In the genomic region with DNA sequence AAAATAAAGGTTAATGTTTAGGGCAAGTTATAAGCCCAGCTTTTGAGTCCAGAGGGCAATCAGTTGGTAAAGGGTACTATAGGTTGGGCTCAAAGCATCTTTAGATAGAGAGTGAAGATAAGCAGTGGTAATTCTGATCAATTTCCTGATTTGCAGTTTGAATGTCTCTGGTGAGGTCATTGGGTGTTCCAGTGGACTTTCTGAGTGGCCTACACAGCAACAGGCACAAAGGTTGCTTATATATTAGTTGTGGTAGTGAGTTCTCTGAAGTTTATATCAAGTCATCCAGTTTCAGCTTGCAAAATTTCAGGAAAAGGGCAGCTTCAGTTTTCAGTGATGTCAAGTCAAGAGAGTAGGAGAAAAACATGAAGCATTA, we compare ENCODE assay signal across 2 cellular contexts.
TF ChIP-seq lines count a peak whose summit lies in the region.

No MANE protein-coding gene starts in this region.

TF ChIP-seq in liver, 16 proteins besides CTCF, POLR2A, EP300 and RAD21:
- no peak for TF ChIP-seq GABPA (IDR thresholded peaks at IDR 0.05 in 1 of 2, conservative IDR thresholded peaks at IDR 0.05 in 1 of 2)
- peak; percentile 53 for TF ChIP-seq SP1 (IDR thresholded peaks at IDR 0.05)
- TF ChIP-seq RXRA (IDR thresholded peaks at IDR 0.05) = peak; percentile 58 to 62
- no peak for TF ChIP-seq HNF4G (IDR thresholded peaks at IDR 0.05)
- TF ChIP-seq FOXA2 (IDR thresholded peaks at IDR 0.05) = no peak
- TF ChIP-seq HNF4A (conservative IDR thresholded peaks at IDR 0.05) = peak; percentile 75 to 83
- TF ChIP-seq NR2F2 (IDR thresholded peaks at IDR 0.05) = no peak
- peak; percentile 21 to 78 for TF ChIP-seq JUND (IDR thresholded peaks at IDR 0.05)
- TF ChIP-seq, protein P1, sequence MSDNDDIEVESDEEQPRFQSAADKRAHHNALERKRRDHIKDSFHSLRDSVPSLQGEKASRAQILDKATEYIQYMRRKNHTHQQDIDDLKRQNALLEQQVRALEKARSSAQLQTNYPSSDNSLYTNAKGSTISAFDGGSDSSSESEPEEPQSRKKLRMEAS (IDR thresholded peaks at IDR 0.05) = no peak
- TF ChIP-seq YY1 (IDR thresholded peaks at IDR 0.05) = peak; percentile 47

TF ChIP-seq in HepG2, 621 proteins besides CTCF, POLR2A, EP300 and RAD21:
- TF ChIP-seq ZNF878 (CRISPR knock-in tag; IDR thresholded peaks at IDR 0.05) (no peak), ZNF260 (CRISPR knock-in tag; IDR thresholded peaks at IDR 0.05; ENCODE audit: borderline replicate concordance, low read depth) (no peak), KLF9 (CRISPR knock-in tag; IDR thresholded peaks at IDR 0.05; ENCODE audit: low read depth) (no peak), RBFOX2 (IDR thresholded peaks at IDR 0.05; ENCODE audit: low read depth, low read length) (no peak), SMC3 (IDR thresholded peaks at IDR 0.05; ENCODE audit: low read length) (no peak), ZNF484 (CRISPR knock-in tag; IDR thresholded peaks at IDR 0.05; ENCODE audit: borderline replicate concordance, low read depth) (no peak), NFRKB (IDR thresholded peaks at IDR 0.05) (no peak), YY1 (IDR thresholded peaks at IDR 0.05; ENCODE audit: insufficient read depth, insufficient replicate concordance, low read depth, low read length) (no peak), ZNF33B (CRISPR knock-in tag; IDR thresholded peaks at IDR 0.05) (no peak)
- TF ChIP-seq, protein P2, sequence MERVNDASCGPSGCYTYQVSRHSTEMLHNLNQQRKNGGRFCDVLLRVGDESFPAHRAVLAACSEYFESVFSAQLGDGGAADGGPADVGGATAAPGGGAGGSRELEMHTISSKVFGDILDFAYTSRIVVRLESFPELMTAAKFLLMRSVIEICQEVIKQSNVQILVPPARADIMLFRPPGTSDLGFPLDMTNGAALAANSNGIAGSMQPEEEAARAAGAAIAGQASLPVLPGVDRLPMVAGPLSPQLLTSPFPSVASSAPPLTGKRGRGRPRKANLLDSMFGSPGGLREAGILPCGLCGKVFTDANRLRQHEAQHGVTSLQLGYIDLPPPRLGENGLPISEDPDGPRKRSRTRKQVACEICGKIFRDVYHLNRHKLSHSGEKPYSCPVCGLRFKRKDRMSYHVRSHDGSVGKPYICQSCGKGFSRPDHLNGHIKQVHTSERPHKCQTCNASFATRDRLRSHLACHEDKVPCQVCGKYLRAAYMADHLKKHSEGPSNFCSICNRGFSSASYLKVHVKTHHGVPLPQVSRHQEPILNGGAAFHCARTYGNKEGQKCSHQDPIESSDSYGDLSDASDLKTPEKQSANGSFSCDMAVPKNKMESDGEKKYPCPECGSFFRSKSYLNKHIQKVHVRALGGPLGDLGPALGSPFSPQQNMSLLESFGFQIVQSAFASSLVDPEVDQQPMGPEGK (CRISPR knock-in tag; IDR thresholded peaks at IDR 0.05) = no peak
